In the genomic region with DNA sequence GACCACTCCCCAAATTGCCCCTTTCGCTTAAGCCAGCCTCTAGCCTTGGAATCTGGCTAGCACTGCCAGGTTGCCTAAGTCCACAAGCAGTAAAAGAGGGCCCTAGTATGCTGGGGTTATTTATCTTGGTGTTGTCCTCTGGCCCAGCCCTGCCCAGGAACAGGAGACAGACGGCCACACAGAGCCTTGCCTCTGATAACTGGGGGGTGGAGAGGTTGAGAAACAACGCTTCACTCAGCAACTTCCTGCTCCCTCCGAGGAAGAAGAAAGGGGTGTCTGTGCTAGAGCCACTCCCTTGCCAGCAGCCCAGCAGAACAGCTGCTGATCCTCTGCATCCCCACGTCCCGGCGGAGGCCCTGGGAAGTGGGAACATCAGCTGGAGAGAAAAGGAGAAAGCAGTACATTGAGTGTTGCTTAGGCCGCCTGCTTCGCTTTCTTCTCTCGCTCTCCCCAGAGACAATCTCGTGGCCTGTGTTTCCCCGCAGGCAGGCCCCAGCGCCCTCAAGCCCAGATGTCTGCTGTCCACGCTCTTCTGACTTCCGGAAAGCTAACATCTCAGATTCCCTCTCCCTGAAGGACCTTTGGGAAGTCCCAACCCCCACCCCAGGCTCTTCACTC, we compare ENCODE assay signal across 7 cellular contexts. TPM values are rescaled to one million over a fixed set of nuclear protein-coding genes. Genes with fewer than 3 reads are reported as not detected.
A peak's percentile ranks its signal among the peaks of the same experiment; 100 is the strongest.
DNase-seq lines count a peak whose midpoint lies in the region; ATAC-seq and TF ChIP-seq lines count a peak whose summit lies in the region.

No MANE protein-coding gene starts in this region.

- no peaks in the 10 kb centered on the region for H3K36me3 ChIP-seq in cardiac muscle cell

- ATAC-seq in GM19025 (IDR thresholded peaks at IDR 0.05; ENCODE audit: low read depth, unreplicated experiment) (peak; percentile 76), HG03175 (IDR thresholded peaks at IDR 0.05; ENCODE audit: unreplicated experiment) (peak; percentile 71)

- H3K27me3 ChIP-seq in cardiac muscle cell = no peaks in the 10 kb centered on the region

- no peak overlapping the region for H3K4me3 ChIP-seq in cardiac muscle cell

- no peaks in the 10 kb centered on the region for H3K9me3 ChIP-seq in cardiac muscle cell (ENCODE audit: low read depth)

- H3K4me1 ChIP-seq in cardiac muscle cell (ENCODE audit: low read depth) = peaks cover 9% of the 10 kb centered on the region

- DNase-seq in SHP77 (lab: John Stamatoyannopoulos, UW) (peak; percentile 49 to 68), cardiac muscle cell (ENCODE audit: low read depth in 1 of 2, low spot score in 1 of 2) (peak; percentile 60 to 88), putamen (ENCODE audit: low spot score) (peak; percentile 82), cerebellum (ENCODE audit: low spot score) (no peak), SW 1271 (lab: John Stamatoyannopoulos, UW) (no peak)

- peak overlapping the region; percentile 82 for H3K27ac ChIP-seq in cardiac muscle cell

- no peak for TF ChIP-seq CTCF in cardiac muscle cell (IDR thresholded peaks at IDR 0.05; ENCODE audit: low read depth, low read length)

RNA-seq across cellular contexts. Expression of gene C3orf70, which starts 22.6 kb away (rescaled TPM):
- total RNA-seq in cardiac muscle cell (0.42 and 1.1 TPM in 2 replicates), cerebellum (28.4 TPM)
- polyA plus RNA-seq in cardiac muscle cell = 0.55 and 0.62 TPM in 2 replicates

Comparison
In these comparisons a context has a peak if more than half of its experiments do, and no peak if none do; other contexts are left out.
1. DNase-seq: peak in SHP77 (2 of 2), cardiac muscle cell (2 of 2) and putamen (single experiment); none in cerebellum (single experiment) and SW 1271 (0 of 2).
2. RNA of gene C3orf70, which starts 22.6 kb away (total RNA-seq): 28.4 TPM in cerebellum (single experiment); 0.42 to 1.1 TPM in cardiac muscle cell; every median in the first group is over 10 times any median in the second.